In the genomic region with DNA sequence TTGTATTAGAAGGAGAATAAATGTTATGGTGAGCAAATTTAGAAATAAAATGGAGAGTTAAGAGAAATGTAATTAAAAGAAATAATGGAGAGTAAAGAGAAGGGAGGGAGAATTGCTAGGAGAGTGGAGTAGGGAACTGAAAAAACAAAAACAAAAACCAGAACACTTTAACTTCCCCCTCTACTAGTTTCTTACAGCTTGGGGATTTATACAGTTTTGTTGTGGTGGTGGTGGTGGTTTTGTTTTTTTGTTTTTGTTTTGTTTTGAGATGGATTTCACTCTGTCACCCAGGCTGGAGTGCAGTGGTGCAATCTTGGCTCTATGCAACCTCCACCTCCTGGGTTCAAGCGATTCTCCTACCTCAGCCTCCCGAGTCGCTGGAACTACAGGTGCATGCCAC, we compare ENCODE assay signal across 14 cellular contexts.
DNase-seq lines count a peak whose midpoint lies in the region; ATAC-seq and TF ChIP-seq lines count a peak whose summit lies in the region.
"Had no signal": no experiment of that assay in that cellular context is flagged by ENCODE, and none has a peak within 500 bp of the region (broad histone marks: within the 10 kb centered on the region; RNA-seq: fewer than 3 reads in every experiment).

No MANE protein-coding gene starts in this region.

- intact Hi-C loops in CD4-positive, alpha-beta T cell (cut with DNase I, micrococcal nuclease), result no loop called here

- DNase-seq in GM20000 (ENCODE audit: low spot score), result peak; percentile 21
- DNase-seq in effector memory CD8-positive, alpha-beta T cell, result no peak
- no peak for DNase-seq in CD4-positive, alpha-beta T cell
- no peak for DNase-seq in effector CD4-positive, alpha-beta T cell
- DNase-seq in HPDE6-E6E7 (ENCODE audit: extremely low spot score), result no peak
- DNase-seq: activated T-cell treated with anti-CD3 and anti-CD28 coated beads, Interleukin-2, amount 50 U/mL, for 1 hour; substantia nigra had no signal

- TF ChIP-seq CTCF in GM20000 (IDR thresholded peaks at IDR 0.05; ENCODE audit: extremely low read depth, missing control alignments), result no peak
- no peak for TF ChIP-seq CTCF in CD4-positive, alpha-beta T cell (IDR thresholded peaks at IDR 0.05)

- no peak overlapping the region for H3K27ac Mint-ChIP-seq in effector memory CD8-positive, alpha-beta T cell
- H3K27ac Mint-ChIP-seq in CD4-positive, alpha-beta T cell, result no peak overlapping the region
- H3K27ac Mint-ChIP-seq: mesothelial cell of epicardium had no signal

- H3K9me3 Mint-ChIP-seq in effector memory CD8-positive, alpha-beta T cell, result no peaks in the 10 kb centered on the region
- no peaks in the 10 kb centered on the region for H3K9me3 Mint-ChIP-seq in CD4-positive, alpha-beta T cell

- no peaks in the 10 kb centered on the region for H3K36me3 Mint-ChIP-seq in effector memory CD8-positive, alpha-beta T cell (ENCODE audit: insufficient read depth)
- no peaks in the 10 kb centered on the region for H3K36me3 Mint-ChIP-seq in CD4-positive, alpha-beta T cell (ENCODE audit: low read depth)
- H3K36me3 Mint-ChIP-seq: mesothelial cell of epicardium had no signal

- H3K9me3 ChIP-seq in CD4-positive, alpha-beta T cell (ENCODE audit: control insufficient read depth, low read length), result no peaks in the 10 kb centered on the region
- H3K9me3 ChIP-seq: SJSA1 had no signal

- POLR2A ChIA-PET in CD4-positive, alpha-beta T cell (lab: Charles Lee), result no interaction called here

- peaks cover 0 to 2% of the 10 kb centered on the region in 2 donors for H3K4me1 Mint-ChIP-seq in effector memory CD8-positive, alpha-beta T cell (ENCODE audit: low read depth in 2 of 2)
- peaks cover 3% of the 10 kb centered on the region for H3K4me1 Mint-ChIP-seq in CD4-positive, alpha-beta T cell (ENCODE audit: low read depth)

- ATAC-seq in GM18511 (IDR thresholded peaks at IDR 0.05; ENCODE audit: unreplicated experiment) (peak; percentile 83), HG02885 (IDR thresholded peaks at IDR 0.05; ENCODE audit: poor library complexity, unreplicated experiment) (peak; percentile 94), HG03520 (IDR thresholded peaks at IDR 0.05; ENCODE audit: unreplicated experiment) (peak; percentile 97)
- ATAC-seq in effector memory CD8-positive, alpha-beta T cell (replicated peaks), result no peak
- ATAC-seq in CD4-positive, alpha-beta T cell (ENCODE audit: poor library complexity), result no peak

- H3K4me3 Mint-ChIP-seq in effector memory CD8-positive, alpha-beta T cell, result no peak overlapping the region
- no peak overlapping the region for H3K4me3 Mint-ChIP-seq in CD4-positive, alpha-beta T cell
- H3K4me3 Mint-ChIP-seq: mesothelial cell of epicardium had no signal

- CTCF ChIA-PET in CD4-positive, alpha-beta T cell (lab: Charles Lee), result no interaction called here

- no peak overlapping the region for H3K27ac ChIP-seq in CD4-positive, alpha-beta T cell (ENCODE audit: low read depth, low read length)
- H3K27ac ChIP-seq: BLaER1, epithelial cell of prostate, SJSA1 had no signal

- H3K27me3 Mint-ChIP-seq in effector memory CD8-positive, alpha-beta T cell, result no peaks in the 10 kb centered on the region
- H3K27me3 Mint-ChIP-seq in CD4-positive, alpha-beta T cell, result no peaks in the 10 kb centered on the region

- no peaks in the 10 kb centered on the region for H3K27me3 ChIP-seq in CD4-positive, alpha-beta T cell (ENCODE audit: control insufficient read depth, insufficient read depth, low read length)
- H3K27me3 ChIP-seq: BLaER1, SJSA1 had no signal

Comparison
In these comparisons a context has a peak if more than half of its experiments do, and no peak if none do; other contexts are left out.
1. ATAC-seq: peak in GM18511 (single experiment), HG02885 (single experiment) and HG03520 (single experiment); none in effector memory CD8-positive, alpha-beta T cell (single experiment) and CD4-positive, alpha-beta T cell (single experiment).